In the genomic region with DNA sequence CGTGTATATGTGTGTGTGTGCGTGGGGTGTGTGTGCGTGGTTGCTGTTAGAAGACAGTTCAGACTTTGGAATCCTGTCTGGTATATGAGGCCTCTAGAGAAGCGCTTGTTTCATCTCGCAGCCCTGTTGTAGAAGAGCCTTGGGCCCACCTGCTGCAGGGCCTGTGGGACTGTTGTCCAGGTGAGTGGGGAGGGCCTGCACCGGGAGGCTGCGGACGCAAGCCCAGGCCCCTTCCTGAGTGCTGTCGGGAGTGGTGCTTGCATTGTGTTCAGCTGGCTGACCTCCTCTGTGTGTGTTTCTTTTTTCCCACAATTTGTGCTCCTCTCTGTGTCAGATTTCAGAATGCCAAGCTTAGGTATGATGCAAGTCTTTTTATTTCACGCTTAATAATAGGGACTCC, we compare ENCODE assay signal across 1 cellular context.
TF ChIP-seq lines count a peak whose summit lies in the region.

No MANE protein-coding gene starts in this region.

TF ChIP-seq in GM23338, 12 proteins besides CTCF, POLR2A, EP300 and RAD21 (continued from another document):
- TF ChIP-seq, protein P1, sequence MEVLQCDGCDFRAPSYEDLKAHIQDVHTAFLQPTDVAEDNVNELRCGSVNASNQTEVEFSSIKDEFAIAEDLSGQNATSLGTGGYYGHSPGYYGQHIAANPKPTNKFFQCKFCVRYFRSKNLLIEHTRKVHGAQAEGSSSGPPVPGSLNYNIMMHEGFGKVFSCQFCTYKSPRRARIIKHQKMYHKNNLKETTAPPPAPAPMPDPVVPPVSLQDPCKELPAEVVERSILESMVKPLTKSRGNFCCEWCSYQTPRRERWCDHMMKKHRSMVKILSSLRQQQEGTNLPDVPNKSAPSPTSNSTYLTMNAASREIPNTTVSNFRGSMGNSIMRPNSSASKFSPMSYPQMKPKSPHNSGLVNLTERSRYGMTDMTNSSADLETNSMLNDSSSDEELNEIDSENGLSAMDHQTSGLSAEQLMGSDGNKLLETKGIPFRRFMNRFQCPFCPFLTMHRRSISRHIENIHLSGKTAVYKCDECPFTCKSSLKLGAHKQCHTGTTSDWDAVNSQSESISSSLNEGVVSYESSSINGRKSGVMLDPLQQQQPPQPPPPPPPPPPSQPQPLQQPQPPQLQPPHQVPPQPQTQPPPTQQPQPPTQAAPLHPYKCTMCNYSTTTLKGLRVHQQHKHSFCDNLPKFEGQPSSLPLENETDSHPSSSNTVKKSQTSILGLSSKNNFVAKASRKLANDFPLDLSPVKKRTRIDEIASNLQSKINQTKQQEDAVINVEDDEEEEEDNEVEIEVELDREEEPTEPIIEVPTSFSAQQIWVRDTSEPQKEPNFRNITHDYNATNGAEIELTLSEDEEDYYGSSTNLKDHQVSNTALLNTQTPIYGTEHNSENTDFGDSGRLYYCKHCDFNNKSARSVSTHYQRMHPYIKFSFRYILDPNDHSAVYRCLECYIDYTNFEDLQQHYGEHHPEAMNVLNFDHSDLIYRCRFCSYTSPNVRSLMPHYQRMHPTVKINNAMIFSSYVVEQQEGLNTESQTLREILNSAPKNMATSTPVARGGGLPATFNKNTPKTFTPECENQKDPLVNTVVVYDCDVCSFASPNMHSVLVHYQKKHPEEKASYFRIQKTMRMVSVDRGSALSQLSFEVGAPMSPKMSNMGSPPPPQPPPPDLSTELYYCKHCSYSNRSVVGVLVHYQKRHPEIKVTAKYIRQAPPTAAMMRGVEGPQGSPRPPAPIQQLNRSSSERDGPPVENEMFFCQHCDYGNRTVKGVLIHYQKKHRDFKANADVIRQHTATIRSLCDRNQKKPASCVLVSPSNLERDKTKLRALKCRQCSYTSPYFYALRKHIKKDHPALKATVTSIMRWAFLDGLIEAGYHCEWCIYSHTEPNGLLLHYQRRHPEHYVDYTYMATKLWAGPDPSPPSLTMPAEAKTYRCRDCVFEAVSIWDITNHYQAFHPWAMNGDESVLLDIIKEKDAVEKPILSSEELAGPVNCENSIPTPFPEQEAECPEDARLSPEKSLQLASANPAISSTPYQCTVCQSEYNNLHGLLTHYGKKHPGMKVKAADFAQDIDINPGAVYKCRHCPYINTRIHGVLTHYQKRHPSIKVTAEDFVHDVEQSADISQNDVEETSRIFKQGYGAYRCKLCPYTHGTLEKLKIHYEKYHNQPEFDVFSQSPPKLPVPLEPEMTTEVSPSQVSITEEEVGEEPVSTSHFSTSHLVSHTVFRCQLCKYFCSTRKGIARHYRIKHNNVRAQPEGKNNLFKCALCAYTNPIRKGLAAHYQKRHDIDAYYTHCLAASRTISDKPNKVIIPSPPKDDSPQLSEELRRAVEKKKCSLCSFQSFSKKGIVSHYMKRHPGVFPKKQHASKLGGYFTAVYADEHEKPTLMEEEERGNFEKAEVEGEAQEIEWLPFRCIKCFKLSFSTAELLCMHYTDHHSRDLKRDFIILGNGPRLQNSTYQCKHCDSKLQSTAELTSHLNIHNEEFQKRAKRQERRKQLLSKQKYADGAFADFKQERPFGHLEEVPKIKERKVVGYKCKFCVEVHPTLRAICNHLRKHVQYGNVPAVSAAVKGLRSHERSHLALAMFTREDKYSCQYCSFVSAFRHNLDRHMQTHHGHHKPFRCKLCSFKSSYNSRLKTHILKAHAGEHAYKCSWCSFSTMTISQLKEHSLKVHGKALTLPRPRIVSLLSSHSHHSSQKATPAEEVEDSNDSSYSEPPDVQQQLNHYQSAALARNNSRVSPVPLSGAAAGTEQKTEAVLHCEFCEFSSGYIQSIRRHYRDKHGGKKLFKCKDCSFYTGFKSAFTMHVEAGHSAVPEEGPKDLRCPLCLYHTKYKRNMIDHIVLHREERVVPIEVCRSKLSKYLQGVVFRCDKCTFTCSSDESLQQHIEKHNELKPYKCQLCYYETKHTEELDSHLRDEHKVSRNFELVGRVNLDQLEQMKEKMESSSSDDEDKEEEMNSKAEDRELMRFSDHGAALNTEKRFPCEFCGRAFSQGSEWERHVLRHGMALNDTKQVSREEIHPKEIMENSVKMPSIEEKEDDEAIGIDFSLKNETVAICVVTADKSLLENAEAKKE (CRISPR knock-in tag; IDR thresholded peaks at IDR 0.05) = no peak
- TF ChIP-seq NANOG (IDR thresholded peaks at IDR 0.05; ENCODE audit: borderline replicate concordance) (no peak), JUNB (IDR thresholded peaks at IDR 0.05; ENCODE audit: unreplicated experiment) (no peak), ZNF331 (CRISPR knock-in tag; IDR thresholded peaks at IDR 0.05; ENCODE audit: low read depth) (no peak), STAT1 (IDR thresholded peaks at IDR 0.05; ENCODE audit: unreplicated experiment) (no peak), POLR2AphosphoS5 (IDR thresholded peaks at IDR 0.05; ENCODE audit: low read depth) (no peak), EZH2 (IDR thresholded peaks at IDR 0.05; ENCODE audit: low read depth, unreplicated experiment) (no peak), CREB1 (CRISPR knock-in tag; IDR thresholded peaks at IDR 0.05; ENCODE audit: low read depth) (no peak)
- TF ChIP-seq, protein P2, sequence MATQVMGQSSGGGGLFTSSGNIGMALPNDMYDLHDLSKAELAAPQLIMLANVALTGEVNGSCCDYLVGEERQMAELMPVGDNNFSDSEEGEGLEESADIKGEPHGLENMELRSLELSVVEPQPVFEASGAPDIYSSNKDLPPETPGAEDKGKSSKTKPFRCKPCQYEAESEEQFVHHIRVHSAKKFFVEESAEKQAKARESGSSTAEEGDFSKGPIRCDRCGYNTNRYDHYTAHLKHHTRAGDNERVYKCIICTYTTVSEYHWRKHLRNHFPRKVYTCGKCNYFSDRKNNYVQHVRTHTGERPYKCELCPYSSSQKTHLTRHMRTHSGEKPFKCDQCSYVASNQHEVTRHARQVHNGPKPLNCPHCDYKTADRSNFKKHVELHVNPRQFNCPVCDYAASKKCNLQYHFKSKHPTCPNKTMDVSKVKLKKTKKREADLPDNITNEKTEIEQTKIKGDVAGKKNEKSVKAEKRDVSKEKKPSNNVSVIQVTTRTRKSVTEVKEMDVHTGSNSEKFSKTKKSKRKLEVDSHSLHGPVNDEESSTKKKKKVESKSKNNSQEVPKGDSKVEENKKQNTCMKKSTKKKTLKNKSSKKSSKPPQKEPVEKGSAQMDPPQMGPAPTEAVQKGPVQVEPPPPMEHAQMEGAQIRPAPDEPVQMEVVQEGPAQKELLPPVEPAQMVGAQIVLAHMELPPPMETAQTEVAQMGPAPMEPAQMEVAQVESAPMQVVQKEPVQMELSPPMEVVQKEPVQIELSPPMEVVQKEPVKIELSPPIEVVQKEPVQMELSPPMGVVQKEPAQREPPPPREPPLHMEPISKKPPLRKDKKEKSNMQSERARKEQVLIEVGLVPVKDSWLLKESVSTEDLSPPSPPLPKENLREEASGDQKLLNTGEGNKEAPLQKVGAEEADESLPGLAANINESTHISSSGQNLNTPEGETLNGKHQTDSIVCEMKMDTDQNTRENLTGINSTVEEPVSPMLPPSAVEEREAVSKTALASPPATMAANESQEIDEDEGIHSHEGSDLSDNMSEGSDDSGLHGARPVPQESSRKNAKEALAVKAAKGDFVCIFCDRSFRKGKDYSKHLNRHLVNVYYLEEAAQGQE (IDR thresholded peaks at IDR 0.05; ENCODE audit: unreplicated experiment) = no peak
